Comparison of ENCODE assay signal across 17 cellular contexts in the genomic region with DNA sequence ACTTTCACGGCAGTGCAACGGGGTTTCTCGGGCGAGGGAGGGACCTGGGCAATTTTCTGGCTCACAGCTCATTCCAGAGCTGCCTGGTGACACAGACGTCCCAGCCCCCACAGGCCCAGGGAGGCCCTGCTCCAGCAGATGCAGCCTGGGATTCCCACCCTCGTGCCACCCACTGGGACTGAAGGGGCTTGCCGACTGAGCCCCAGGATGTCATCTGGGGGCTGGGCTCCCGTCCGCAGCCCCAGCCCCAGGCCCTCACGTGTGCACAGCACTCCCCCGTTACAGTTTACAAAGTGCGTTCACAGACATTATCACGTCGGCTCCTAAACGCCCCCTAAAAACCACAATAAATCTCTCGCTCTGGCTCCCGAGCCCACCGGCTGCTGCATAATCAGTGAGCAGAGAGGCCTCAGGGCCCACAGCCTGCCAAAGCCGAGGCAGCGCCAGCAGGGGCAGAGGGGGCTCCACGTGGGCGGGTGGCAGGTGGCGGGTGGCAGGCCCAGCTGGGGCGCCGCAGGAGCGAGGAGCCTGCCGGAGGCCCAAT.
A peak's percentile ranks its signal among the peaks of the same experiment; 100 is the strongest.
DNase-seq lines count a peak whose midpoint lies in the region; TF ChIP-seq lines count a peak whose summit lies in the region.
"Had no signal": no experiment of that assay in that cellular context is flagged by ENCODE, and none has a peak within 500 bp of the region (broad histone marks: within the 10 kb centered on the region; RNA-seq: fewer than 3 reads in every experiment).

No MANE protein-coding gene starts in this region.

- H3K36me3 ChIP-seq in neural progenitor cell: no peaks in the 10 kb centered on the region
- H3K36me3 ChIP-seq in esophagus squamous epithelium: no peaks in the 10 kb centered on the region
- H3K36me3 ChIP-seq: left ventricle myocardium inferior, tibial nerve had no signal

- no peak for TF ChIP-seq POLR2A in esophagus squamous epithelium (IDR thresholded peaks at IDR 0.05)

- H3K9me3 ChIP-seq in neural progenitor cell (ENCODE audit: low read depth): no peaks in the 10 kb centered on the region
- H3K9me3 ChIP-seq in esophagus squamous epithelium: no peaks in the 10 kb centered on the region
- H3K9me3 ChIP-seq: left ventricle myocardium inferior, tibial nerve had no signal

- no peaks in the 10 kb centered on the region for H3K79me2 ChIP-seq in neural progenitor cell (ENCODE audit: low read depth)

- peaks cover 54% of the 10 kb centered on the region for H3F3A ChIP-seq in neural progenitor cell (ENCODE audit: low read depth)

- 87 to 98% methylated on average over 7 to 17 of the region's 27 CpGs for WGBS in esophagus squamous epithelium, 2 donors

- H3K4me3 ChIP-seq in neural progenitor cell (no peak overlapping the region), esophagus squamous epithelium (no peak overlapping the region)
- H3K4me3 ChIP-seq: left ventricle myocardium inferior, tibial nerve had no signal

- H3K4me3 Mint-ChIP-seq in brain (peak overlapping the region in 3 of 5 experiments; percentile 49 to 61 (median 58)), neural progenitor cell (no peak overlapping the region)
- H3K4me3 Mint-ChIP-seq: activated CD4-positive, alpha-beta T cell treated with anti-CD3 and anti-CD28 coated beads for 36 hours had no signal

- peak; percentile 33 for DNase-seq in EH (ENCODE audit: low read depth)
- DNase-seq in NCI-H1694 treated with DMSO at 0.1 percent for 48 hours (lab: John Stamatoyannopoulos, UW): peak; percentile 97
- no peak for DNase-seq in neural progenitor cell (ENCODE audit: low spot score)
- DNase-seq in GM03348 (ENCODE audit: low spot score): no peak
- no peak for DNase-seq in GM20000 (ENCODE audit: low spot score)
- no peak for DNase-seq in esophagus squamous epithelium (lab: John Stamatoyannopoulos, UW)
- DNase-seq: activated CD4-positive, alpha-beta T cell treated with anti-CD3 and anti-CD28 coated beads for 36 hours; activated CD8-positive, alpha-beta memory T cell treated with anti-CD3 and anti-CD28 coated beads, Interleukin-2, amount 50 U/mL, for 4 hours; activated gamma-delta T cell treated with Interleukin-2 at 50 U/mL for 16 hours; effector CD8-positive, alpha-beta T cell; left ventricle myocardium inferior; NCI-H226; right cardiac atrium; stimulated activated naive CD4-positive, alpha-beta T cell had no signal

- H3K27me3 Mint-ChIP-seq in brain (peaks cover 6% of the 10 kb centered on the region), neural progenitor cell (ENCODE audit: insufficient read depth, low read depth) (peaks cover 17% of the 10 kb centered on the region)
- H3K27me3 Mint-ChIP-seq: activated CD4-positive, alpha-beta T cell treated with anti-CD3 and anti-CD28 coated beads for 36 hours had no signal

- H3K36me3 Mint-ChIP-seq in brain: no peaks in the 10 kb centered on the region
- no peaks in the 10 kb centered on the region for H3K36me3 Mint-ChIP-seq in neural progenitor cell

- no peak overlapping the region for H3K9ac ChIP-seq in neural progenitor cell

- TF ChIP-seq CTCF in brain (conservative IDR thresholded peaks at IDR 0.05) (no peak), neural progenitor cell (IDR thresholded peaks at IDR 0.05) (no peak), GM20000 (IDR thresholded peaks at IDR 0.05; ENCODE audit: extremely low read depth, missing control alignments) (no peak), esophagus squamous epithelium (IDR thresholded peaks at IDR 0.05) (no peak)

- H3K4me1 ChIP-seq in neural progenitor cell (peaks cover 29% of the 10 kb centered on the region), esophagus squamous epithelium (peaks cover 10 to 26% (median 14%) of the 10 kb centered on the region in 3 donors)

- no peaks in the 10 kb centered on the region for H3K27me3 ChIP-seq in neural progenitor cell
- H3K27me3 ChIP-seq in esophagus squamous epithelium: peaks cover 0 to 16% (median 0%) of the 10 kb centered on the region in 4 donors
- H3K27me3 ChIP-seq: tibial nerve had no signal

- peak overlapping the region; percentile 45 for H2AFZ ChIP-seq in neural progenitor cell (replicated peaks)

- H3K4me1 Mint-ChIP-seq in brain (peaks cover 47% of the 10 kb centered on the region), neural progenitor cell (peaks cover 29% of the 10 kb centered on the region)
- H3K4me1 Mint-ChIP-seq: activated CD4-positive, alpha-beta T cell treated with anti-CD3 and anti-CD28 coated beads for 36 hours had no signal

- H3K27ac ChIP-seq in neural progenitor cell (no peak overlapping the region), esophagus squamous epithelium (no peak overlapping the region)
- H3K27ac ChIP-seq: left ventricle myocardium inferior, RWPE1, tibial nerve had no signal

- intact Hi-C loops in esophagus squamous epithelium (cut with DNase I): no loop called here

- peak overlapping the region; percentile 26 for H3K4me2 ChIP-seq in neural progenitor cell

- peaks cover 4% of the 10 kb centered on the region for H4K20me1 ChIP-seq in neural progenitor cell (ENCODE audit: low read depth)

- peaks cover 0 to 6% (median 0%) of the 10 kb centered on the region in 5 experiments for H3K9me3 Mint-ChIP-seq in brain
- H3K9me3 Mint-ChIP-seq in neural progenitor cell: no peaks in the 10 kb centered on the region

- peak overlapping the region; percentile 70 to 94 (median 93) for H3K27ac Mint-ChIP-seq in brain
- H3K27ac Mint-ChIP-seq in neural progenitor cell: no peak overlapping the region
- H3K27ac Mint-ChIP-seq: activated CD4-positive, alpha-beta T cell treated with anti-CD3 and anti-CD28 coated beads for 36 hours had no signal

Comparison
In these comparisons a context has a peak if more than half of its experiments do, and no peak if none do; other contexts are left out.
1. DNase-seq: peak in EH (single experiment) and NCI-H1694 treated with DMSO at 0.1 percent for 48 hours (single experiment); none in neural progenitor cell (single experiment), GM03348 (single experiment), GM20000 (single experiment) and esophagus squamous epithelium (single experiment).